ENCODE assay signal across 12 cellular contexts in the genomic region with DNA sequence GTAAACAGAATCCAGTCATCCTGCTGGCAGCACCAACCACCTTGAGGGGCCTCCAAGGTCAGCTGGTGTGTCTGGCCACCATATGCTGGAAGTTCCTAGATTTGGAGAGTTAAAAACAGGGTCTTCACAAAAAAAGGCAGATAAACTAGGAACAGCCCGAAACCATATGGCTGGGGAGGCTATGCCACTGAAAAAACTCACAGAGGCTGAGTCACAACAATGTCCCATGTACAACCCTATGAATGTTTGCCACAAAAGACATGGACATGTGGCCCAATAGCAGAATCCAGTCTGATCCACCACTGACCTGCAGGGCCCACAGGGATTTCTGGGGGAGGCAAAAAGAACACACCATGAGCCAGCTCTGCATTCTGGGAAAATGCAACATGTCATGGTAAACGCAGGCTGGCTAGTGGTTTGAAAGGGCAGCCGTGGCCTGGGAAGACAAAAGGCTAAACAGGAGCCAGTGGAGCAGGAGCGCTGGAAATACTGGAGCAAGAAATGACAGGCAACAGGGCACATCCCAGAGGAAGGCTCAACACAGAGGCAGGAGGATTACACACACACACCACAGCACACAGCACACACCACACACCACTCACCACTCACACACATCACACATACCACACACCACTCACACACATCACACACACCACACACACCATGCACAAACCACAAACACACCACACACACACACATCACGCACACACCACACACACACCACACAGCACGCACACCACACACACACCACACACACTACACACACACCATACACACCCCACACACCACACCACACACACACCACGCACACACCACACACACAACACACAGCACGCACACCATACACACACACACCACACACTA. TPM values are rescaled to one million over a fixed set of nuclear protein-coding genes. Genes with fewer than 3 reads are reported as not detected.
DNase-seq lines count a peak whose midpoint lies in the region; ATAC-seq lines count a peak whose summit lies in the region.
"Had no signal": no experiment of that assay in that cellular context is flagged by ENCODE, and none has a peak within 500 bp of the region (broad histone marks: within the 10 kb centered on the region; RNA-seq: fewer than 3 reads in every experiment).

No MANE protein-coding gene starts in this region.

- H3K4me1 ChIP-seq in adipocyte (ENCODE audit: control insufficient read depth, insufficient read depth, low read length) (peaks cover 16% of the 10 kb centered on the region), right cardiac atrium (ENCODE audit: control insufficient read depth, insufficient read depth, low read length) (peaks cover 4% of the 10 kb centered on the region), subcutaneous abdominal adipose tissue (ENCODE audit: control insufficient read depth in 5 of 5, insufficient read depth in 5 of 5, low read length in 5 of 5) (peaks cover 0 to 31% (median 21%) of the 10 kb centered on the region in 5 donors)

- H3K27ac ChIP-seq in right cardiac atrium (ENCODE audit: low read length) (no peak overlapping the region), subcutaneous abdominal adipose tissue (ENCODE audit: low read depth, low read length) (peak overlapping the region; percentile 42)

- no peak overlapping the region for H3K9ac ChIP-seq in adipocyte (ENCODE audit: low read length)
- H3K9ac ChIP-seq in subcutaneous abdominal adipose tissue (ENCODE audit: low read length in 5 of 5), result no peak overlapping the region

- 76% methylated on average over 8 of the region's 8 CpGs for WGBS in right cardiac atrium

- peak; percentile 8 for DNase-seq in NCI-H345 (lab: John Stamatoyannopoulos, UW)
- no peak for DNase-seq in NCI-H345 treated with DMSO at 0.1 percent for 48 hours (lab: John Stamatoyannopoulos, UW; ENCODE audit: unreplicated experiment)
- peak; percentile 41 for DNase-seq in adipocyte (ENCODE audit: low read depth)
- DNase-seq in right cardiac atrium, result no peak
- no peak for DNase-seq in NCI-H2107 treated with DMSO at 0.1 percent for 48 hours (lab: John Stamatoyannopoulos, UW; ENCODE audit: unreplicated experiment)
- no peak for DNase-seq in kidney tubule cell (ENCODE audit: low spot score)
- DNase-seq: activated CD4-positive, CD25-positive, alpha-beta regulatory T cell; natural killer cell; NCI-H1694; RPMI8226 had no signal

- ATAC-seq in right cardiac atrium (peak; percentile 10 to 25), HG03565 (IDR thresholded peaks at IDR 0.05; ENCODE audit: unreplicated experiment) (no peak)

- no peaks in the 10 kb centered on the region for H3K9me3 ChIP-seq in adipocyte (ENCODE audit: control insufficient read depth, low read length)
- H3K9me3 ChIP-seq in right cardiac atrium (ENCODE audit: control insufficient read depth, low read length), result no peaks in the 10 kb centered on the region
- H3K9me3 ChIP-seq in subcutaneous abdominal adipose tissue (ENCODE audit: control insufficient read depth in 5 of 5, low read length in 5 of 5), result no peaks in the 10 kb centered on the region

- no peak overlapping the region for H3K4me3 ChIP-seq in adipocyte (ENCODE audit: low read length)
- no peak overlapping the region for H3K4me3 ChIP-seq in right cardiac atrium (ENCODE audit: low read length)
- H3K4me3 ChIP-seq in subcutaneous abdominal adipose tissue (ENCODE audit: low read depth in 1 of 5, low read length in 5 of 5), result peak overlapping the region in 1 of 5 donors; percentile 32

- no peaks in the 10 kb centered on the region for H3K27me3 ChIP-seq in adipocyte (replicated peaks; ENCODE audit: control insufficient read depth, insufficient read depth, low read length)
- no peaks in the 10 kb centered on the region for H3K27me3 ChIP-seq in right cardiac atrium (ENCODE audit: control insufficient read depth, insufficient read depth)
- no peaks in the 10 kb centered on the region for H3K27me3 ChIP-seq in subcutaneous abdominal adipose tissue (ENCODE audit: control insufficient read depth in 5 of 5, insufficient read depth in 4 of 5, low read length in 5 of 5)

- H3K36me3 ChIP-seq in adipocyte (ENCODE audit: control insufficient read depth, insufficient read depth, low read length, severe bottlenecking), result no peaks in the 10 kb centered on the region
- H3K36me3 ChIP-seq in subcutaneous abdominal adipose tissue (ENCODE audit: control insufficient read depth in 5 of 5, insufficient read depth in 5 of 5, low read length in 5 of 5), result no peaks in the 10 kb centered on the region

- intact Hi-C loops in right cardiac atrium (cut with DNase I), result no loop called here

RNA-seq across cellular contexts. Expression of a gene that starts 55.4 kb away (rescaled TPM):
- total RNA-seq in right cardiac atrium, result under 1 TPM; 0.21 to 0.42 (median 0.38) TPM
- polyA plus RNA-seq in right cardiac atrium, result 0.18 TPM

RNA-seq across cellular contexts. Expression of a gene that starts 55.5 kb away (rescaled TPM):
- 10 to 100 TPM; 10.5 to 12.5 (median 11.5) TPM for total RNA-seq in right cardiac atrium
- 4.7 TPM for polyA plus RNA-seq in right cardiac atrium

Comparison
In these comparisons a context has a peak if more than half of its experiments do, and no peak if none do; other contexts are left out.
1. DNase-seq: peak in NCI-H345 (single experiment) and adipocyte (single experiment); none in NCI-H345 treated with DMSO at 0.1 percent for 48 hours (single experiment), right cardiac atrium (0 of 3), NCI-H2107 treated with DMSO at 0.1 percent for 48 hours (single experiment) and kidney tubule cell (single experiment).